13 cellular contexts compared by ENCODE assay signal in genomic region chr14:95137804-95138167, GRCh38. TPM values are rescaled to one million over a fixed set of nuclear protein-coding genes. Genes with fewer than 3 reads are reported as not detected.
DNase-seq lines count a peak whose midpoint lies in the region; ATAC-seq and TF ChIP-seq lines count a peak whose summit lies in the region.
"Had no signal": no experiment of that assay in that cellular context is flagged by ENCODE, and none has a peak within 500 bp of the region (broad histone marks: within the 10 kb centered on the region; RNA-seq: fewer than 3 reads in every experiment).

No MANE protein-coding gene starts in this region.

- H3K4me1 Mint-ChIP-seq in HFFc6 (ENCODE audit: low read depth) (peaks cover 68% of the 10 kb centered on the region), brain (peaks cover 91% of the 10 kb centered on the region), memory B cell (peaks cover 34% of the 10 kb centered on the region)
- peaks cover 48% of the 10 kb centered on the region for H3K4me1 Mint-ChIP-seq in stimulated activated memory B cell treated with anti-CD40 and anti-IgM and Interleukin-4, amounts not matched to agents 10 μg/mL and 1 μg/mL and 100 μg/mL, for 72 hours

- peaks cover 2% of the 10 kb centered on the region; the same call in 1 of the 2 replicates for H3K27me3 Mint-ChIP-seq in HFFc6 (ENCODE audit: insufficient read depth)
- H3K27me3 Mint-ChIP-seq in brain = peaks cover 14% of the 10 kb centered on the region
- H3K27me3 Mint-ChIP-seq in memory B cell = no peaks in the 10 kb centered on the region
- H3K27me3 Mint-ChIP-seq in stimulated activated memory B cell treated with anti-CD40 and anti-IgM and Interleukin-4, amounts not matched to agents 10 μg/mL and 1 μg/mL and 100 μg/mL, for 72 hours = no peaks in the 10 kb centered on the region
- H3K27me3 Mint-ChIP-seq: activated CD4-positive, alpha-beta T cell treated with anti-CD3 and anti-CD28 coated beads for 36 hours had no signal

- H3K9me3 Mint-ChIP-seq in HFFc6 (no peaks in the 10 kb centered on the region), brain (no peaks in the 10 kb centered on the region), memory B cell (peaks cover 2% of the 10 kb centered on the region)
- H3K9me3 Mint-ChIP-seq in stimulated activated memory B cell treated with anti-CD40 and anti-IgM and Interleukin-4, amounts not matched to agents 10 μg/mL and 1 μg/mL and 100 μg/mL, for 72 hours = peaks cover 4% of the 10 kb centered on the region

- H3K36me3 Mint-ChIP-seq in HFFc6 (ENCODE audit: low read depth) = peaks cover 2% of the 10 kb centered on the region; the same call in 1 of the 2 replicates
- H3K36me3 Mint-ChIP-seq in brain = peaks cover 16% of the 10 kb centered on the region
- peaks cover 18% of the 10 kb centered on the region for H3K36me3 Mint-ChIP-seq in memory B cell
- peaks cover 23% of the 10 kb centered on the region for H3K36me3 Mint-ChIP-seq in stimulated activated memory B cell treated with anti-CD40 and anti-IgM and Interleukin-4, amounts not matched to agents 10 μg/mL and 1 μg/mL and 100 μg/mL, for 72 hours

- ATAC-seq in memory B cell (ENCODE audit: low read depth) (no peak), HG02885 (IDR thresholded peaks at IDR 0.05; ENCODE audit: poor library complexity, unreplicated experiment) (no peak)
- no peak for ATAC-seq in stimulated activated memory B cell treated with anti-CD40 and anti-IgM and Interleukin-4, amounts not matched to agents 10 μg/mL and 1 μg/mL and 100 μg/mL, for 72 hours
- ATAC-seq: activated CD4-positive, alpha-beta T cell treated with anti-CD3 and anti-CD28 coated beads for 36 hours; psoas muscle had no signal

- TF ChIP-seq CTCF in HFFc6 (IDR thresholded peaks at IDR 0.05) (no peak), brain (conservative IDR thresholded peaks at IDR 0.05) (no peak)

- H3K4me3 Mint-ChIP-seq in HFFc6 (no peak overlapping the region), brain (peak overlapping the region; percentile 30 to 68 (median 57)), memory B cell (no peak overlapping the region)
- H3K4me3 Mint-ChIP-seq in stimulated activated memory B cell treated with anti-CD40 and anti-IgM and Interleukin-4, amounts not matched to agents 10 μg/mL and 1 μg/mL and 100 μg/mL, for 72 hours = no peak overlapping the region
- H3K4me3 Mint-ChIP-seq: activated CD4-positive, alpha-beta T cell treated with anti-CD3 and anti-CD28 coated beads for 36 hours had no signal

- H3K27ac Mint-ChIP-seq in HFFc6 = peak overlapping the region; percentile 30; the same call in 1 of the 2 replicates
- H3K27ac Mint-ChIP-seq in brain = peak overlapping the region; percentile 39 to 77 (median 66)
- H3K27ac Mint-ChIP-seq in memory B cell = peak overlapping the region; percentile 90
- H3K27ac Mint-ChIP-seq in stimulated activated memory B cell treated with anti-CD40 and anti-IgM and Interleukin-4, amounts not matched to agents 10 μg/mL and 1 μg/mL and 100 μg/mL, for 72 hours = peak overlapping the region; percentile 46

- DNase-seq in HFFc6 = no peak
- DNase-seq in memory B cell (ENCODE audit: low spot score in 2 of 2) = no peak
- no peak for DNase-seq in NCI-H146 (lab: John Stamatoyannopoulos, UW)
- DNase-seq in middle frontal gyrus (ENCODE audit: extremely low spot score, low spot score) = no peak
- DNase-seq in H4 (ENCODE audit: low spot score) = no peak
- DNase-seq: activated CD4-positive, alpha-beta T cell treated with anti-CD3 and anti-CD28 coated beads for 36 hours; Calu3; NCI-H2029 treated with DMSO at 0.1 percent for 48 hours; psoas muscle; SIG-M5 had no signal

RNA-seq across cellular contexts. Expression of gene DICER1, which starts 19.5 kb away (rescaled TPM):
- total RNA-seq in HFFc6 (2021; fragmentation: NEBNext Ultra II Directional; extraction: Animal tissue kit (Norgen Biotek cat#: 25700)) = 10 to 100 TPM; 34.0 to 40.0 (median 37.6) TPM
- 5.9 TPM for polyA plus RNA-seq in brain (ENCODE audit: insufficient read depth, low read depth, low replicate concordance)
- 14.0 and 19.5 TPM in 2 replicates for total RNA-seq in H4 (2014; rRNA removed; shearing (Covaris generic))

Comparison
In these comparisons a context has a peak if more than half of its experiments do, and no peak if none do; other contexts are left out.
1. H3K27ac Mint-ChIP-seq: peak in every context shown above with its lines; median percentile 90 in memory B cell; 66 in brain; 46 in stimulated activated memory B cell treated with anti-CD40 and anti-IgM and Interleukin-4, amounts not matched to agents 10 μg/mL and 1 μg/mL and 100 μg/mL, for 72 hours; 30 in HFFc6.
2. H3K4me3 Mint-ChIP-seq: peak in brain (5 of 5); none in HFFc6 (single experiment), memory B cell (single experiment) and stimulated activated memory B cell treated with anti-CD40 and anti-IgM and Interleukin-4, amounts not matched to agents 10 μg/mL and 1 μg/mL and 100 μg/mL, for 72 hours (single experiment).